Comparison of ENCODE assay signal across 10 cellular contexts in genomic region chr14:68684466-68685418, GRCh38.
DNase-seq lines count a peak whose midpoint lies in the region; ATAC-seq and TF ChIP-seq lines count a peak whose summit lies in the region.
"Had no signal": no experiment of that assay in that cellular context is flagged by ENCODE, and none has a peak within 500 bp of the region (broad histone marks: within the 10 kb centered on the region; RNA-seq: fewer than 3 reads in every experiment).

No MANE protein-coding gene starts in this region.

- no peaks in the 10 kb centered on the region for H3K27me3 ChIP-seq in A673 (replicated peaks; ENCODE audit: insufficient read depth, low read depth, low read length, poor library complexity)
- no peaks in the 10 kb centered on the region for H3K27me3 ChIP-seq in breast epithelium

- no TSS peak for BruUV-seq in A673 (replicated peaks; lab: Mats Ljungman, UMichigan)

- H3K4me3 ChIP-seq in A673 (ENCODE audit: low read depth, low read length, poor library complexity, severe bottlenecking): no peak overlapping the region
- no peak overlapping the region for H3K4me3 ChIP-seq in breast epithelium

- ATAC-seq in natural killer cell treated with Interleukin-12 subunit alpha and Interleukin-12 subunit beta and Interleukin-15 and Interleukin-18, amount 100 ng/mL, for 72 hours: no peak
- no peak for ATAC-seq in HG02798 (IDR thresholded peaks at IDR 0.05; ENCODE audit: poor library complexity, unreplicated experiment)

- no peaks in the 10 kb centered on the region for H3K9me3 Mint-ChIP-seq in natural killer cell treated with Interleukin-12 subunit alpha and Interleukin-12 subunit beta and Interleukin-15 and Interleukin-18, amount 100 ng/mL, for 72 hours

- TF ChIP-seq POLR2A in breast epithelium (IDR thresholded peaks at IDR 0.05): no peak

- H3K36me3 ChIP-seq in A673 (ENCODE audit: insufficient read depth, low read length, poor library complexity, severe bottlenecking) (no peaks in the 10 kb centered on the region), KOPT-K1 (ENCODE audit: insufficient read depth, low read length) (no peaks in the 10 kb centered on the region), breast epithelium (no peaks in the 10 kb centered on the region)

- POLR2A ChIA-PET in A673 (lab: Charles Lee; ENCODE audit: low non-redundant PET): no interaction called here

- intact Hi-C loops in A673 (cut with micrococcal nuclease; ENCODE audit: unreplicated experiment): loop anchor here (5.0 kb wide), 2 partner anchors 108 to 437 kb away; partner anchors contain the start of gene ZFP36L1
- intact Hi-C loops in breast epithelium (cut with DNase I; ENCODE audit: low total_unique reads): no loop called here

- H3K4me1 ChIP-seq in A673 (ENCODE audit: insufficient read depth, low read length, poor library complexity, severe bottlenecking) (peaks cover 69% of the 10 kb centered on the region), breast epithelium (peaks cover 0 to 8% of the 10 kb centered on the region in 2 donors)

- CTCF ChIA-PET in A673 (lab: Charles Lee): interaction anchor here (0.6 kb wide), 1 partner anchor 10 kb away, joined by 3 read pairs; no protein-coding TSS in a partner anchor

- H3K4me1 Mint-ChIP-seq in natural killer cell treated with Interleukin-12 subunit alpha and Interleukin-12 subunit beta and Interleukin-15 and Interleukin-18, amount 100 ng/mL, for 72 hours (ENCODE audit: low read depth in 2 of 2): peaks cover 30 to 38% of the 10 kb centered on the region in 2 donors

- H3K27me3 Mint-ChIP-seq in natural killer cell treated with Interleukin-12 subunit alpha and Interleukin-12 subunit beta and Interleukin-15 and Interleukin-18, amount 100 ng/mL, for 72 hours: no peaks in the 10 kb centered on the region

- H3K9me3 ChIP-seq in A673 (ENCODE audit: low read depth, low read length, poor library complexity, severe bottlenecking): no peaks in the 10 kb centered on the region
- no peaks in the 10 kb centered on the region for H3K9me3 ChIP-seq in KOPT-K1 (ENCODE audit: insufficient read depth, low read length, poor library complexity, severe bottlenecking)
- H3K9me3 ChIP-seq in breast epithelium: no peaks in the 10 kb centered on the region

- DNase-seq in A673 (ENCODE audit: low spot score) (peak; percentile 72), breast epithelium (ENCODE audit: low spot score in 2 of 2) (no peak), AML-193 (lab: John Stamatoyannopoulos, UW) (no peak), HUDEP-2 (lab: John Stamatoyannopoulos, UW; ENCODE audit: unreplicated experiment in 76 of 76) (no peak), NCI-H2227 treated with DMSO at 0.1 percent for 48 hours (lab: John Stamatoyannopoulos, UW) (no peak)
- DNase-seq in natural killer cell treated with Interleukin-12 subunit alpha and Interleukin-12 subunit beta and Interleukin-15 and Interleukin-18, amount 100 ng/mL, for 72 hours (ENCODE audit: low spot score): no peak
- DNase-seq: DMS 273 treated with DMSO at 0.1 percent for 48 hours, NCI-H146 had no signal

- H3K36me3 Mint-ChIP-seq in natural killer cell treated with Interleukin-12 subunit alpha and Interleukin-12 subunit beta and Interleukin-15 and Interleukin-18, amount 100 ng/mL, for 72 hours: no peaks in the 10 kb centered on the region

- no peak for TF ChIP-seq CTCF in A673 (conservative IDR thresholded peaks at IDR 0.05; ENCODE audit: low read depth, low read length)
- no peak for TF ChIP-seq CTCF in breast epithelium (IDR thresholded peaks at IDR 0.05)

- H3K27ac ChIP-seq in A673 (ENCODE audit: low read depth, low read length, poor library complexity, severe bottlenecking) (peak overlapping the region; percentile 99), KOPT-K1 (ENCODE audit: low read depth, low read length, poor library complexity, severe bottlenecking) (peak overlapping the region; percentile 60), breast epithelium (peak overlapping the region; percentile 30 to 44)

- H3K4me3 Mint-ChIP-seq in natural killer cell treated with Interleukin-12 subunit alpha and Interleukin-12 subunit beta and Interleukin-15 and Interleukin-18, amount 100 ng/mL, for 72 hours: peak overlapping the region; percentile 20

- H3K27ac Mint-ChIP-seq in natural killer cell treated with Interleukin-12 subunit alpha and Interleukin-12 subunit beta and Interleukin-15 and Interleukin-18, amount 100 ng/mL, for 72 hours: peak overlapping the region; percentile 29 to 70

Comparison
In these comparisons a context has a peak if more than half of its experiments do, and no peak if none do; other contexts are left out.
1. H3K27ac ChIP-seq: peak in every context shown above with its lines; median percentile 99 in A673; 60 in KOPT-K1; 37 in breast epithelium.